Comparison of ENCODE assay signal across 1 cellular context in genomic region chr12:58933068-58933681, GRCh38.
TF ChIP-seq lines count a peak whose summit lies in the region.

No MANE protein-coding gene starts in this region.

TF ChIP-seq in HEK293, 187 proteins besides CTCF, POLR2A, EP300 and RAD21 (continued from another document and continues in another):
- TF ChIP-seq PRDM2 (tag by site-specific recombination; IDR thresholded peaks at IDR 0.05; ENCODE audit: borderline replicate concordance): no peak
- no peak for TF ChIP-seq ZNF391 (tag by site-specific recombination; IDR thresholded peaks at IDR 0.05; ENCODE audit: borderline replicate concordance, low read depth)
- peak; percentile 95 for TF ChIP-seq SCRT2 (tag by site-specific recombination; IDR thresholded peaks at IDR 0.05)
- no peak for TF ChIP-seq KLF7 (tag by site-specific recombination; IDR thresholded peaks at IDR 0.05; ENCODE audit: borderline replicate concordance)
- no peak for TF ChIP-seq ZNF610 (tag by site-specific recombination; IDR thresholded peaks at IDR 0.05; ENCODE audit: borderline replicate concordance)
- TF ChIP-seq ZFP69B (tag by site-specific recombination; IDR thresholded peaks at IDR 0.05): no peak
- no peak for TF ChIP-seq ZNF548 (tag by site-specific recombination; IDR thresholded peaks at IDR 0.05)
- no peak for TF ChIP-seq ZFP41 (tag by site-specific recombination; IDR thresholded peaks at IDR 0.05; ENCODE audit: borderline replicate concordance)
- TF ChIP-seq, protein P1, sequence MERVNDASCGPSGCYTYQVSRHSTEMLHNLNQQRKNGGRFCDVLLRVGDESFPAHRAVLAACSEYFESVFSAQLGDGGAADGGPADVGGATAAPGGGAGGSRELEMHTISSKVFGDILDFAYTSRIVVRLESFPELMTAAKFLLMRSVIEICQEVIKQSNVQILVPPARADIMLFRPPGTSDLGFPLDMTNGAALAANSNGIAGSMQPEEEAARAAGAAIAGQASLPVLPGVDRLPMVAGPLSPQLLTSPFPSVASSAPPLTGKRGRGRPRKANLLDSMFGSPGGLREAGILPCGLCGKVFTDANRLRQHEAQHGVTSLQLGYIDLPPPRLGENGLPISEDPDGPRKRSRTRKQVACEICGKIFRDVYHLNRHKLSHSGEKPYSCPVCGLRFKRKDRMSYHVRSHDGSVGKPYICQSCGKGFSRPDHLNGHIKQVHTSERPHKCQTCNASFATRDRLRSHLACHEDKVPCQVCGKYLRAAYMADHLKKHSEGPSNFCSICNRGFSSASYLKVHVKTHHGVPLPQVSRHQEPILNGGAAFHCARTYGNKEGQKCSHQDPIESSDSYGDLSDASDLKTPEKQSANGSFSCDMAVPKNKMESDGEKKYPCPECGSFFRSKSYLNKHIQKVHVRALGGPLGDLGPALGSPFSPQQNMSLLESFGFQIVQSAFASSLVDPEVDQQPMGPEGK (tag by site-specific recombination; IDR thresholded peaks at IDR 0.05): 0 out of 2 replicates have a peak, but pooled peaks have one; percentile 12
- no peak for TF ChIP-seq ZBTB7A (tag by site-specific recombination; IDR thresholded peaks at IDR 0.05; ENCODE audit: low read depth)
- TF ChIP-seq, protein P2, sequence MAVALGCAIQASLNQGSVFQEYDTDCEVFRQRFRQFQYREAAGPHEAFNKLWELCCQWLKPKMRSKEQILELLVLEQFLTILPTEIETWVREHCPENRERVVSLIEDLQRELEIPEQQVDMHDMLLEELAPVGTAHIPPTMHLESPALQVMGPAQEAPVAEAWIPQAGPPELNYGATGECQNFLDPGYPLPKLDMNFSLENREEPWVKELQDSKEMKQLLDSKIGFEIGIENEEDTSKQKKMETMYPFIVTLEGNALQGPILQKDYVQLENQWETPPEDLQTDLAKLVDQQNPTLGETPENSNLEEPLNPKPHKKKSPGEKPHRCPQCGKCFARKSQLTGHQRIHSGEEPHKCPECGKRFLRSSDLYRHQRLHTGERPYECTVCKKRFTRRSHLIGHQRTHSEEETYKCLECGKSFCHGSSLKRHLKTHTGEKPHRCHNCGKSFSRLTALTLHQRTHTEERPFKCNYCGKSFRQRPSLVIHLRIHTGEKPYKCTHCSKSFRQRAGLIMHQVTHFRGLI (tag by site-specific recombination; IDR thresholded peaks at IDR 0.05): no peak
- no peak for TF ChIP-seq BCL11B (tag by site-specific recombination; IDR thresholded peaks at IDR 0.05; ENCODE audit: low read depth)
- no peak for TF ChIP-seq ZNF658 (tag by site-specific recombination; IDR thresholded peaks at IDR 0.05)
- TF ChIP-seq ZNF221 (tag by site-specific recombination; IDR thresholded peaks at IDR 0.05; ENCODE audit: borderline replicate concordance): no peak
- TF ChIP-seq ZNF621 (tag by site-specific recombination; IDR thresholded peaks at IDR 0.05): no peak
- no peak for TF ChIP-seq ZNF404 (tag by site-specific recombination; IDR thresholded peaks at IDR 0.05)
- no peak for TF ChIP-seq REPIN1 (tag by site-specific recombination; IDR thresholded peaks at IDR 0.05; ENCODE audit: low read depth)
- TF ChIP-seq ZNF701 (tag by site-specific recombination; IDR thresholded peaks at IDR 0.05): no peak
- peak; percentile 71; the same call in 1 of the 2 replicates for TF ChIP-seq ZSCAN30 (tag by site-specific recombination; IDR thresholded peaks at IDR 0.05)
- TF ChIP-seq ZNF214 (tag by site-specific recombination; IDR thresholded peaks at IDR 0.05; ENCODE audit: borderline replicate concordance): no peak
- no peak for TF ChIP-seq ZBTB20 (tag by site-specific recombination; IDR thresholded peaks at IDR 0.05)
- TF ChIP-seq ZNF629 (tag by site-specific recombination; IDR thresholded peaks at IDR 0.05): peak; percentile 58; the same call in 1 of the 2 replicates
- TF ChIP-seq ZNF558 (tag by site-specific recombination; IDR thresholded peaks at IDR 0.05): no peak
- no peak for TF ChIP-seq SP2 (tag by site-specific recombination; IDR thresholded peaks at IDR 0.05)
- no peak for TF ChIP-seq ZNF560 (tag by site-specific recombination; IDR thresholded peaks at IDR 0.05; ENCODE audit: borderline replicate concordance)
- no peak for TF ChIP-seq ZNF202 (tag by site-specific recombination; IDR thresholded peaks at IDR 0.05; ENCODE audit: borderline replicate concordance)
- no peak for TF ChIP-seq SP3 (tag by site-specific recombination; IDR thresholded peaks at IDR 0.05)
- TF ChIP-seq ZNF777 (tag by site-specific recombination; IDR thresholded peaks at IDR 0.05; ENCODE audit: borderline replicate concordance): no peak
- TF ChIP-seq ZBTB11 (tag by site-specific recombination; conservative IDR thresholded peaks at IDR 0.05; ENCODE audit: low read depth): no peak
- TF ChIP-seq, protein P3, sequence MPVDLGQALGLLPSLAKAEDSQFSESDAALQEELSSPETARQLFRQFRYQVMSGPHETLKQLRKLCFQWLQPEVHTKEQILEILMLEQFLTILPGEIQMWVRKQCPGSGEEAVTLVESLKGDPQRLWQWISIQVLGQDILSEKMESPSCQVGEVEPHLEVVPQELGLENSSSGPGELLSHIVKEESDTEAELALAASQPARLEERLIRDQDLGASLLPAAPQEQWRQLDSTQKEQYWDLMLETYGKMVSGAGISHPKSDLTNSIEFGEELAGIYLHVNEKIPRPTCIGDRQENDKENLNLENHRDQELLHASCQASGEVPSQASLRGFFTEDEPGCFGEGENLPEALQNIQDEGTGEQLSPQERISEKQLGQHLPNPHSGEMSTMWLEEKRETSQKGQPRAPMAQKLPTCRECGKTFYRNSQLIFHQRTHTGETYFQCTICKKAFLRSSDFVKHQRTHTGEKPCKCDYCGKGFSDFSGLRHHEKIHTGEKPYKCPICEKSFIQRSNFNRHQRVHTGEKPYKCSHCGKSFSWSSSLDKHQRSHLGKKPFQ (tag by site-specific recombination; IDR thresholded peaks at IDR 0.05): no peak
- 0 out of 2 replicates have a peak, but pooled peaks have one; percentile 20 for TF ChIP-seq ZNF518A (tag by site-specific recombination; conservative IDR thresholded peaks at IDR 0.05; ENCODE audit: low read depth)
- no peak for TF ChIP-seq ZNF366 (tag by site-specific recombination; conservative IDR thresholded peaks at IDR 0.05)
- TF ChIP-seq ZNF510 (tag by site-specific recombination; IDR thresholded peaks at IDR 0.05; ENCODE audit: insufficient replicate concordance): peak; percentile 2
- no peak for TF ChIP-seq SALL2 (tag by site-specific recombination; IDR thresholded peaks at IDR 0.05; ENCODE audit: borderline replicate concordance)
- no peak; the same call in 1 of the 2 replicates for TF ChIP-seq ZNF654 (tag by site-specific recombination; IDR thresholded peaks at IDR 0.05; ENCODE audit: low read depth)
- TF ChIP-seq ZNF529 (tag by site-specific recombination; IDR thresholded peaks at IDR 0.05; ENCODE audit: insufficient replicate concordance): no peak
- TF ChIP-seq ZNF155 (tag by site-specific recombination; IDR thresholded peaks at IDR 0.05): no peak
- TF ChIP-seq, protein P4, sequence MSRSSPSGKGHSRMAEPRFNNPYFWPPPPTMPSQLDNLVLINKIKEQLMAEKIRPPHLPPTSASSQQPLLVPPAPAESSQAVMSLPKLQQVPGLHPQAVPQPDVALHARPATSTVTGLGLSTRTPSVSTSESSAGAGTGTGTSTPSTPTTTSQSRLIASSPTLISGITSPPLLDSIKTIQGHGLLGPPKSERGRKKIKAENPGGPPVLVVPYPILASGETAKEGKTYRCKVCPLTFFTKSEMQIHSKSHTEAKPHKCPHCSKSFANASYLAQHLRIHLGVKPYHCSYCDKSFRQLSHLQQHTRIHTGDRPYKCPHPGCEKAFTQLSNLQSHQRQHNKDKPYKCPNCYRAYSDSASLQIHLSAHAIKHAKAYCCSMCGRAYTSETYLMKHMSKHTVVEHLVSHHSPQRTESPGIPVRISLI (tag by site-specific recombination; IDR thresholded peaks at IDR 0.05): no peak
- TF ChIP-seq ZEB2 (tag by site-specific recombination; IDR thresholded peaks at IDR 0.05): peak; percentile 44; the same call in 1 of the 2 replicates
- TF ChIP-seq FEZF1 (tag by site-specific recombination; IDR thresholded peaks at IDR 0.05): peak; percentile 69
- TF ChIP-seq ZNF660 (tag by site-specific recombination; IDR thresholded peaks at IDR 0.05): 0 out of 2 replicates have a peak, but pooled peaks have one; percentile 22
